In the genomic region with DNA sequence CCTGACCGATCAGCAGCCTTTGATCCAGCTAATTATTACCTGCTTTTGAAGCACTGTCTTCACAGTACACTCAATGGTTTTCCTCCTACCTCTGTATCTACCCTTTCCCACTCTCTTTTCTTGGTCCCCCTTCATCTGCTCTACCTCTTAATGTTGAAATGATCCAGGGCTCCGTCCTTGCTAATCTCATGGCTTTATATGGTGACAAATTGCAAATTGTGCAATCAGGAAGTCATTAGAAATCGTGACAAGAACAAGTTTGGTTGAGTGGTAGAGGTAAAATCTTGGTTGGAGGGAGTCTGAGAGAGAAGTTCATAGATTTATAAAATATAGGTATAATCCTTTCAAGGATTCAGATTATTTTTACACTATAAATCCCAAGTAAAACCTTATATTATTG, we compare ENCODE assay signal across 1 cellular context.
A peak's percentile ranks its signal among the peaks of the same experiment; 100 is the strongest.
TF ChIP-seq lines count a peak whose summit lies in the region.

No MANE protein-coding gene starts in this region.

TF ChIP-seq in HepG2, 621 proteins besides CTCF, POLR2A, EP300 and RAD21:
- TF ChIP-seq CEBPB (IDR thresholded peaks at IDR 0.05; ENCODE audit: borderline replicate concordance, low read depth, low read length) (peak; percentile 63; the same call in 1 of the 2 replicates), ZSCAN12 (CRISPR knock-in tag; IDR thresholded peaks at IDR 0.05) (no peak)
